37 cellular contexts compared by ENCODE assay signal in genomic region chr11:14007566-14007965, GRCh38. TPM values are rescaled to one million over a fixed set of nuclear protein-coding genes. Genes with fewer than 3 reads are reported as not detected.
"Had no signal": no experiment of that assay in that cellular context is flagged by ENCODE, and none has a peak within 500 bp of the region (broad histone marks: within the 10 kb centered on the region; RNA-seq: fewer than 3 reads in every experiment).

No MANE protein-coding gene starts in this region.

- H3K9ac ChIP-seq: KMS-11 had no signal

- DNase-seq: Karpas-422, Kasumi-1, KBM-7, KG1, MG63, MM.1S, MV-4-11, NCI-H1048, NCI-H1092, NCI-H1092 treated with DMSO at 0.1 percent for 48 hours, NCI-H1105, NCI-H1105 treated with DMSO at 0.1 percent for 48 hours, NCI-H1417, NCI-H1417 treated with DMSO at 0.1 percent for 48 hours, NCI-H1436, NCI-H1436 treated with DMSO at 0.1 percent for 48 hours, NCI-H146, NCI-H1694, NCI-H1694 treated with DMSO at 0.1 percent for 48 hours, NCI-H187, NCI-H187 treated with DMSO at 0.1 percent for 48 hours, NCI-H1930, NCI-H2029, NCI-H2029 treated with DMSO at 0.1 percent for 48 hours, NCI-H2081, NCI-H2081 treated with DMSO at 0.1 percent for 48 hours, NCI-H2107, NCI-H2171, NCI-H2171 treated with DMSO at 0.1 percent for 48 hours, NCI-H2227 treated with DMSO at 0.1 percent for 48 hours, NCI-H226, NCI-H345, NCI-H446, NCI-H446 treated with DMSO at 0.1 percent for 48 hours had no signal

- H3K9me3 ChIP-seq: MG63 had no signal

- H3K4me3 ChIP-seq: MG63 had no signal

- H3K27me3 ChIP-seq: MG63 had no signal

- H3K27ac ChIP-seq: KMS-11 had no signal

- H3K36me3 ChIP-seq: MG63 had no signal

RNA-seq across cellular contexts. Expression of gene SPON1, which starts 45.0 kb away (rescaled TPM):
- total RNA-seq: LHCN-M2, MCF 10A had no signal
